28 cellular contexts compared by ENCODE assay signal in genomic region chr9:7388755-7389154, GRCh38.
"Had no signal": no experiment of that assay in that cellular context is flagged by ENCODE, and none has a peak within 500 bp of the region (broad histone marks: within the 10 kb centered on the region; RNA-seq: fewer than 3 reads in every experiment).

No MANE protein-coding gene starts in this region.

- H3K9me3 ChIP-seq: pancreas, psoas muscle, spleen, stomach, thoracic aorta, thyroid gland, tibial nerve, upper lobe of left lung, vagina had no signal

- H3K27ac ChIP-seq: neural progenitor cell, pancreas, psoas muscle, skin epidermis, spleen, stomach, thoracic aorta, thyroid gland, tibial nerve, upper lobe of left lung, vagina had no signal

- H2AFZ ChIP-seq: neural progenitor cell had no signal

- H3K4me2 ChIP-seq: neural progenitor cell, smooth muscle cell had no signal

- H3K36me3 Mint-ChIP-seq: naive thymus-derived CD4-positive, alpha-beta T cell; natural killer cell; neural progenitor cell; stimulated activated memory B cell treated with anti-CD40 and anti-IgM and Interleukin-4, amounts not matched to agents 10 μg/mL and 1 μg/mL and 100 μg/mL, for 72 hours had no signal

- H3K4me1 ChIP-seq: neural progenitor cell, pancreas, psoas muscle, spleen, stomach, thyroid gland, tibial nerve, upper lobe of left lung, vagina had no signal

- FAIRE-seq: pancreas, urothelium cell line had no signal

- H3K27me3 Mint-ChIP-seq: stimulated activated memory B cell treated with anti-CD40 and anti-IgM and Interleukin-4, amounts not matched to agents 10 μg/mL and 1 μg/mL and 100 μg/mL, for 72 hours had no signal

- H3K9me3 Mint-ChIP-seq: naive thymus-derived CD4-positive, alpha-beta T cell; natural killer cell; nephron; neural progenitor cell; stimulated activated memory B cell treated with anti-CD40 and anti-IgM and Interleukin-4, amounts not matched to agents 10 μg/mL and 1 μg/mL and 100 μg/mL, for 72 hours; stimulated activated naive CD8-positive, alpha-beta T cell treated with anti-CD3 and anti-CD28 coated beads, Interleukin-15, Interleukin-2, amounts not matched to agents 100 ng/mL and 50 ng/mL, for 24 hours had no signal

- H3K4me1 Mint-ChIP-seq: naive thymus-derived CD4-positive, alpha-beta T cell; natural killer cell; nephron; neural progenitor cell; stimulated activated memory B cell treated with anti-CD40 and anti-IgM and Interleukin-4, amounts not matched to agents 10 μg/mL and 1 μg/mL and 100 μg/mL, for 72 hours had no signal

- H3K27ac Mint-ChIP-seq: naive thymus-derived CD4-positive, alpha-beta T cell; natural killer cell; nephron; neural progenitor cell; stimulated activated memory B cell treated with anti-CD40 and anti-IgM and Interleukin-4, amounts not matched to agents 10 μg/mL and 1 μg/mL and 100 μg/mL, for 72 hours; stimulated activated naive CD8-positive, alpha-beta T cell treated with anti-CD3 and anti-CD28 coated beads, Interleukin-15, Interleukin-2, amounts not matched to agents 100 ng/mL and 50 ng/mL, for 24 hours had no signal

- H3K4me3 Mint-ChIP-seq: naive thymus-derived CD4-positive, alpha-beta T cell; natural killer cell; nephron; neural progenitor cell; stimulated activated memory B cell treated with anti-CD40 and anti-IgM and Interleukin-4, amounts not matched to agents 10 μg/mL and 1 μg/mL and 100 μg/mL, for 72 hours; stimulated activated naive CD8-positive, alpha-beta T cell treated with anti-CD3 and anti-CD28 coated beads, Interleukin-15, Interleukin-2, amounts not matched to agents 100 ng/mL and 50 ng/mL, for 24 hours had no signal

- ATAC-seq: naive thymus-derived CD4-positive, alpha-beta T cell; natural killer cell; pancreas; psoas muscle; right cardiac atrium; sciatic nerve; stimulated activated memory B cell treated with anti-CD40 and anti-IgM and Interleukin-4, amounts not matched to agents 10 μg/mL and 1 μg/mL and 100 μg/mL, for 72 hours had no signal

- H3K27me3 ChIP-seq: neural progenitor cell, pancreas, stomach, thyroid gland, tibial nerve, upper lobe of left lung, vagina had no signal

- H3K9ac ChIP-seq: neural progenitor cell had no signal

- H3K36me3 ChIP-seq: neural progenitor cell, pancreas, spleen, stomach, thoracic aorta, thyroid gland, tibial nerve, upper lobe of left lung, vagina had no signal

- H3K4me3 ChIP-seq: neural progenitor cell, pancreas, psoas muscle, skin epidermis, smooth muscle cell, spleen, stomach, thoracic aorta, thyroid gland, tibial nerve, upper lobe of left lung, vagina had no signal

- DNase-seq: naive thymus-derived CD4-positive, alpha-beta T cell; natural killer cell; occipital lobe; pancreas; psoas muscle; right cardiac atrium; spleen; stimulated activated CD4-positive, alpha-beta T cell treated with anti-CD3 and anti-CD28 coated beads, Interleukin-12 subunit alpha, Interleukin-12 subunit beta, amount 100 ng/mL, for 4 hours; stimulated activated CD4-positive, alpha-beta T cell treated with anti-CD3 and anti-CD28 coated beads, Interleukin-1b, Interleukin-23, amount 100 ng/mL, for 48 hours; stimulated activated CD4-positive, alpha-beta T cell treated with anti-CD3 and anti-CD28 coated beads, Interleukin-4, amount 100 ng/mL, for 1 hour; stimulated activated CD4-positive, alpha-beta T cell treated with anti-CD3 and anti-CD28 coated beads, Interleukin-4, amount 100 ng/mL, for 4 hours; stimulated activated CD8-positive, alpha-beta memory T cell treated with anti-CD3 and anti-CD28 coated beads, Interleukin-4, amount 100 ng/mL, for 48 hours; stimulated activated naive CD4-positive, alpha-beta T cell treated with Interleukin-2 at 50 U/mL for 16 hours; stomach; thyroid gland; trophoblast cell; upper lobe of left lung had no signal
